30 cellular contexts compared by ENCODE assay signal in the genomic region with DNA sequence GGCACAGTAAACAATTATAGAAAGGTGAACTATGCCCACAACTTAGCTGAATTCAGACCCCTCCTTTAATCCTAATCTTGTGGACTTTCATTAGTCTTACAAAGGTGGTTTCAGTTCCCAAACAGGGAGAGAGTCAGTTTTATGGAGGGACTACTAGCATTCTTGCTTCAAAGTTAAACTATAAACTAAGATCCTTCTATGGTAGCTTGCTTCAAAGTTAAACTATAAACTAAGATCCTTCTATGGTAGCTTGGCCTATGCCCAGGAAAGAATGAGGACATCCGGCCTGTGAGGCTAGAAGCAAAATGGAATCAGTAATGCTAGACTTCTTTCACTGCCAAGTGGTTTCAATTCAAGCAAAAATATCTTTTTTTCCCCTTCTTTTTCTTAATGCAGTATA.
"Had no signal": no experiment of that assay in that cellular context is flagged by ENCODE, and none has a peak within 500 bp of the region (broad histone marks: within the 10 kb centered on the region; RNA-seq: fewer than 3 reads in every experiment).

No MANE protein-coding gene starts in this region.

- H3K4me1 ChIP-seq: adrenal gland, body of pancreas, breast epithelium, SJSA1 had no signal

- H3K4me2 ChIP-seq: SK-N-SH had no signal

- H3K27ac Mint-ChIP-seq: activated CD4-positive, alpha-beta T cell treated with anti-CD3 and anti-CD28 coated beads for 36 hours; activated CD4-positive, alpha-beta T cell treated with anti-CD3 and anti-CD28 coated beads, Interleukin-2, amount 10 ng/mL, durations not matched to agents 7 days and 5 days; activated naive CD4-positive, alpha-beta T cell treated with anti-CD3 and anti-CD28 coated beads for 36 hours; activated naive CD4-positive, alpha-beta T cell treated with anti-CD3 and anti-CD28 coated beads, Interleukin-2, amount 50 U/mL, for 72 hours; activated T-helper 1 cell treated with anti-CD3 and anti-CD28 coated beads, Interleukin-12 subunit alpha, Interleukin-12 subunit beta, Interleukin-2, Interleukin-4 antibody, amounts not matched to agents 30 ng/mL and 10 ng/mL and 1 ng/mL, durations not matched to agents 14 hours and 24 hours and 36 hours; T-helper 1 cell treated with Interleukin-12 subunit alpha and Interleukin-12 subunit beta and Interleukin-4 antibody, amounts not matched to agents 30 μg/mL and 1 μg/mL, for 36 hours; T-helper 2 cell treated with Interferon-gamma antibody and Interleukin-4, amounts not matched to agents 5 μg/mL and 100 μg/mL, for 36 hours; WTC11 had no signal

- H3K36me3 ChIP-seq: adrenal gland, breast epithelium, Peyer's patch, SJSA1 had no signal

- H3K4me3 ChIP-seq: adrenal gland, body of pancreas, breast epithelium, Peyer's patch, SJSA1 had no signal

- H3K9me3 Mint-ChIP-seq: activated T-helper 1 cell treated with anti-CD3 and anti-CD28 coated beads, Interleukin-12 subunit alpha, Interleukin-12 subunit beta, Interleukin-2, Interleukin-4 antibody, amounts not matched to agents 30 ng/mL and 10 ng/mL and 1 ng/mL, durations not matched to agents 14 hours and 24 hours and 36 hours had no signal

- H3K27me3 ChIP-seq: adrenal gland, body of pancreas, breast epithelium, Peyer's patch, SJSA1 had no signal

- H3K4me3 Mint-ChIP-seq: activated CD4-positive, alpha-beta T cell treated with anti-CD3 and anti-CD28 coated beads for 36 hours; activated CD4-positive, alpha-beta T cell treated with anti-CD3 and anti-CD28 coated beads, Interleukin-2, amount 10 ng/mL, durations not matched to agents 7 days and 5 days; activated naive CD4-positive, alpha-beta T cell treated with anti-CD3 and anti-CD28 coated beads for 36 hours; activated T-cell treated with anti-CD3 and anti-CD28 coated beads, Interleukin-2, amount 50 U/mL, for 4 hours; activated T-helper 1 cell treated with anti-CD3 and anti-CD28 coated beads, Interleukin-12 subunit alpha, Interleukin-12 subunit beta, Interleukin-2, Interleukin-4 antibody, amounts not matched to agents 30 ng/mL and 10 ng/mL and 1 ng/mL, durations not matched to agents 14 hours and 24 hours and 36 hours; T-helper 1 cell treated with Interleukin-12 subunit alpha and Interleukin-12 subunit beta and Interleukin-4 antibody, amounts not matched to agents 30 μg/mL and 1 μg/mL, for 36 hours; T-helper 2 cell treated with Interferon-gamma antibody and Interleukin-4, amounts not matched to agents 5 μg/mL and 100 μg/mL, for 36 hours; WTC11 had no signal

- FAIRE-seq: astrocyte had no signal

- H3K9me3 ChIP-seq: body of pancreas, SJSA1, SK-N-SH had no signal

- H3K9me2 ChIP-seq: SK-N-SH had no signal

- DNase-seq: activated CD4-positive, alpha-beta T cell treated with anti-CD3 and anti-CD28 coated beads, Interleukin-2, amount 10 ng/mL, durations not matched to agents 7 days and 5 days; activated CD4-positive, alpha-beta T cell treated with anti-CD3 and anti-CD28 coated beads, Interleukin-2, amount 50 U/mL, for 48 hours; activated CD8-positive, alpha-beta memory T cell treated with anti-CD3 and anti-CD28 coated beads, Interleukin-2, amount 50 U/mL, for 4 hours; activated gamma-delta T cell treated with Interleukin-2 at 50 U/mL for 16 hours; activated naive CD4-positive, alpha-beta T cell treated with anti-CD3 and anti-CD28 coated beads for 36 hours; activated T-cell treated with anti-CD3 and anti-CD28 coated beads for 4 hours; activated T-cell treated with anti-CD3 and anti-CD28 coated beads, Interleukin-2, amount 50 U/mL, for 4 hours; adrenal gland; body of pancreas; Karpas-422; NCI-H1105; NCI-H1417 treated with DMSO at 0.1 percent for 48 hours; NCI-H187 treated with DMSO at 0.1 percent for 48 hours; NCI-H345; NCI-H524 treated with DMSO at 0.1 percent for 48 hours; PC-3; Peyer's patch; RPMI8226; SHP77 treated with DMSO at 0.1 percent for 48 hours; SK-N-SH had no signal

- H3K27ac ChIP-seq: adrenal gland, body of pancreas, breast epithelium, SJSA1 had no signal

- H3K4me1 Mint-ChIP-seq: activated CD4-positive, alpha-beta T cell treated with anti-CD3 and anti-CD28 coated beads for 36 hours had no signal

- H3K27me3 Mint-ChIP-seq: activated CD4-positive, alpha-beta T cell treated with anti-CD3 and anti-CD28 coated beads, Interleukin-2, amount 10 ng/mL, durations not matched to agents 7 days and 5 days had no signal

- ATAC-seq: activated CD4-positive, alpha-beta T cell treated with anti-CD3 and anti-CD28 coated beads for 36 hours; activated CD4-positive, CD25-positive, alpha-beta regulatory T cell treated with anti-CD3 and anti-CD28 coated beads, Interleukin-2, amount 50 U/mL, for 24 hours; activated naive CD4-positive, alpha-beta T cell treated with anti-CD3 and anti-CD28 coated beads, Interleukin-2, amount 50 U/mL, for 72 hours; activated T-cell treated with anti-CD3 and anti-CD28 coated beads, Interleukin-2, amount 50 U/mL, for 4 hours; body of pancreas; PC-3; WTC11 had no signal
